13 cellular contexts compared by ENCODE assay signal in the genomic region with DNA sequence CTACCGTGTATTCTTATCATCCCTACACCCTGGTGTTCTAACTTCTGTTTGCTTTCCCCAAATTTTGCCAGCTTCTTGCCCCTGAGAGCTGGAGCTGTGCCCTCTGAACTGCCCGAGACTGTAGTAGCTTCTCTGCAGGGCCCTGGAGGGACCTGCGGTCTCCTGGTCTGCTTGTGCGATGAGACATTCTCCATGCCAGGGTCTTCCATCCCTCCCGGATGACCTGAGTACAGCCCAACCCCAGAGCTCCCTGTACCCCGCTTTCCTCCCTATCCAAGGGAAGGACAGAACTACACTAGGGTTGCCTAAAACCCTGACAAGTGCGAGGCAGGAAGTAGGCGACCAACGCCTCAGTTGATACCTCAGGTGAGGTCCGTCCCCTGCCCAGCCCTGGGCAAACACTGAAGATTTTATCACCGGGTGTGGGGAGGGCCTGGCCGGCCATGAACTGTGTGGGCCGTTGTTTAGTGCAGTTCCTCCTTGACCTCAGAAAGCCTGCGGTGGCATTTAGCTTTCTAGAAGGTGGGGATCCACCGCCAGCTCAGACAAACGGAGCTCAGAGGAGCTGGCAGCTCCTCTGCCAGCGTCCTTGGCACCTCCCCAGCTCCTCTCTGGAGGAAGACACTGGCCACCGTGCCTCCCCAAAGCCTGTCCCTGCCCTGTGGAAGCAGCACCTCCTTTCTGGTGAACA. TPM values are rescaled to one million over a fixed set of nuclear protein-coding genes. Genes with fewer than 3 reads are reported as not detected.
DNase-seq lines count a peak whose midpoint lies in the region.
"Had no signal": no experiment of that assay in that cellular context is flagged by ENCODE, and none has a peak within 500 bp of the region (broad histone marks: within the 10 kb centered on the region; RNA-seq: fewer than 3 reads in every experiment).

No MANE protein-coding gene starts in this region.

- no peak overlapping the region for H3K4me3 Mint-ChIP-seq in activated CD4-positive, alpha-beta T cell treated with anti-CD3 and anti-CD28 coated beads, Interleukin-2, amount 10 ng/mL, durations not matched to agents 7 days and 5 days

- H3K36me3 Mint-ChIP-seq in activated CD4-positive, alpha-beta T cell treated with anti-CD3 and anti-CD28 coated beads, Interleukin-2, amount 10 ng/mL, durations not matched to agents 7 days and 5 days (ENCODE audit: low read depth): peaks cover 47% of the 10 kb centered on the region

- CTCF ChIA-PET in activated CD4-positive, alpha-beta T cell treated with anti-CD3 and anti-CD28 coated beads, Interleukin-2, amount 10 ng/mL, durations not matched to agents 7 days and 5 days (lab: Charles Lee): interaction anchor here (0.8 to 1.5 kb wide), 3 partner anchors 9 to 16 kb away, joined by 3 to 4 read pairs (median 4); a partner anchor contains a TSS

- H3K27me3 Mint-ChIP-seq in activated CD4-positive, alpha-beta T cell treated with anti-CD3 and anti-CD28 coated beads, Interleukin-2, amount 10 ng/mL, durations not matched to agents 7 days and 5 days: no peaks in the 10 kb centered on the region

- H3K4me1 Mint-ChIP-seq in activated CD4-positive, alpha-beta T cell treated with anti-CD3 and anti-CD28 coated beads, Interleukin-2, amount 10 ng/mL, durations not matched to agents 7 days and 5 days: peaks cover 7% of the 10 kb centered on the region

- DNase-seq in activated CD4-positive, alpha-beta T cell treated with anti-CD3 and anti-CD28 coated beads, Interleukin-2, amount 10 ng/mL, durations not matched to agents 7 days and 5 days: no peak
- DNase-seq in activated CD4-positive, alpha-beta T cell treated with anti-CD3 and anti-CD28 coated beads, Interleukin-2, amount 50 U/mL, for 4 hours: no peak
- DNase-seq in caudate nucleus (lab: John Stamatoyannopoulos, UW) (peak in 2 of 61 donors; percentile 17 to 80), medulla oblongata (ENCODE audit: extremely low spot score) (peak; percentile 56), superior temporal gyrus (ENCODE audit: extremely low spot score) (no peak), putamen (ENCODE audit: low spot score) (no peak)
- no peak for DNase-seq in activated CD4-positive, alpha-beta T cell treated with anti-CD3 and anti-CD28 coated beads for 4 hours
- DNase-seq: activated CD4-positive, alpha-beta T cell treated with anti-CD3 and anti-CD28 coated beads, Interleukin-2, amount 50 U/mL, for 1 hour; erythroblast; KG1 had no signal

- no peaks in the 10 kb centered on the region for H3K9me3 Mint-ChIP-seq in activated CD4-positive, alpha-beta T cell treated with anti-CD3 and anti-CD28 coated beads, Interleukin-2, amount 10 ng/mL, durations not matched to agents 7 days and 5 days

- POLR2A ChIA-PET in activated CD4-positive, alpha-beta T cell treated with anti-CD3 and anti-CD28 coated beads, Interleukin-2, amount 10 ng/mL, durations not matched to agents 7 days and 5 days (lab: Charles Lee): interaction anchor here (0.7 kb wide), 1 partner anchor 13 kb away, joined by 3 read pairs; no protein-coding TSS in a partner anchor

- H3K27ac Mint-ChIP-seq in activated CD4-positive, alpha-beta T cell treated with anti-CD3 and anti-CD28 coated beads, Interleukin-2, amount 10 ng/mL, durations not matched to agents 7 days and 5 days: peak overlapping the region; percentile 25

- H3K27ac ChIP-seq in caudate nucleus (ENCODE audit: low read depth, low read length) (peak overlapping the region; percentile 30), temporal lobe (ENCODE audit: low read depth, low read length) (peak overlapping the region; percentile 18)
- H3K27ac ChIP-seq: neutrophil, vagina had no signal

RNA-seq across cellular contexts. Expression of a gene that starts 13.7 kb away (rescaled TPM):
- total RNA-seq in activated CD4-positive, alpha-beta T cell treated with anti-CD3 and anti-CD28 coated beads, Interleukin-2, amount 10 ng/mL, durations not matched to agents 7 days and 5 days: 10 to 100 TPM; 68.1 to 71.5 TPM
- total RNA-seq in temporal lobe: 15.5 TPM

RNA-seq across cellular contexts. Expression of a gene that starts 16.2 kb away (rescaled TPM):
- total RNA-seq in activated CD4-positive, alpha-beta T cell treated with anti-CD3 and anti-CD28 coated beads, Interleukin-2, amount 10 ng/mL, durations not matched to agents 7 days and 5 days: 100 to 1,000 TPM; 269 to 284 TPM
- 19.7 TPM for total RNA-seq in temporal lobe

RNA-seq across cellular contexts. Expression of a gene that starts 28.1 kb away (rescaled TPM):
- not detected for total RNA-seq in activated CD4-positive, alpha-beta T cell treated with anti-CD3 and anti-CD28 coated beads, Interleukin-2, amount 10 ng/mL, durations not matched to agents 7 days and 5 days
- 0.98 TPM for total RNA-seq in temporal lobe

Comparison
In these comparisons a context has a peak if more than half of its experiments do, and no peak if none do; other contexts are left out.
1. RNA of a gene that starts 16.2 kb away (total RNA-seq): 269 to 284 TPM in activated CD4-positive, alpha-beta T cell treated with anti-CD3 and anti-CD28 coated beads, Interleukin-2, amount 10 ng/mL, durations not matched to agents 7 days and 5 days; 19.7 TPM in temporal lobe (single experiment); every median in the first group is over 10 times any median in the second.